Comparison of ENCODE assay signal across 24 cellular contexts in genomic region chr12:71558445-71558844, GRCh38.
A peak's percentile ranks its signal among the peaks of the same experiment; 100 is the strongest.
DNase-seq lines count a peak whose midpoint lies in the region; ATAC-seq, FAIRE-seq and TF ChIP-seq lines count a peak whose summit lies in the region.
"Had no signal": no experiment of that assay in that cellular context is flagged by ENCODE, and none has a peak within 500 bp of the region (broad histone marks: within the 10 kb centered on the region; RNA-seq: fewer than 3 reads in every experiment).

No MANE protein-coding gene starts in this region.

- no peaks in the 10 kb centered on the region for H3K9me3 Mint-ChIP-seq in HFFc6
- H3K9me3 Mint-ChIP-seq: CD8-positive, alpha-beta T cell; IgD-negative memory B cell had no signal

- ATAC-seq in GM21526 (IDR thresholded peaks at IDR 0.05; ENCODE audit: low FRiP score, unreplicated experiment) = no peak
- ATAC-seq: CD8-positive, alpha-beta T cell had no signal

- peak overlapping the region; percentile 38; the same call in 1 of the 2 replicates for H3K4me3 Mint-ChIP-seq in HFFc6
- H3K4me3 Mint-ChIP-seq: CD8-positive, alpha-beta T cell; IgD-negative memory B cell had no signal

- DNase-seq in AG10803 (ENCODE audit: low read depth) (peak; percentile 29), HFFc6 (peak; percentile 49), keratinocyte (ENCODE audit: low read depth, low spot score) (no peak), erythroblast (lab: John Stamatoyannopoulos, UW) (no peak)
- DNase-seq in stimulated activated CD4-positive, alpha-beta T cell treated with anti-CD3 and anti-CD28 coated beads, Interleukin-15, amount 100 ng/mL, for 24 hours = no peak
- DNase-seq in activated CD4-positive, alpha-beta T cell treated with anti-CD3 and anti-CD28 coated beads for 1 hour = no peak
- DNase-seq: CD8-positive, alpha-beta T cell; DMS79 treated with DMSO at 0.1 percent for 48 hours; GF-D8; H7; Kasumi-1; NCI-H1417 treated with DMSO at 0.1 percent for 48 hours; NCI-H1930; NCI-H446 treated with DMSO at 0.1 percent for 48 hours; NK-92 treated with Interleukin-12 subunit alpha and Interleukin-12 subunit beta, amount 100 ng/mL, for 24 hours; RPMI8226; SIG-M5; SW 1271 had no signal

- H3K36me3 Mint-ChIP-seq in HFFc6 (ENCODE audit: low read depth) = no peaks in the 10 kb centered on the region
- H3K36me3 Mint-ChIP-seq: CD8-positive, alpha-beta T cell; IgD-negative memory B cell had no signal

- H3K4me3 ChIP-seq in AG10803 (ENCODE audit: low read length) (no peak overlapping the region), keratinocyte (ENCODE audit: control insufficient read depth in 2 of 3, extremely low read depth in 1 of 3, insufficient read depth in 2 of 3, low read depth in 1 of 3, low read length in 3 of 3) (no peak overlapping the region)
- H3K4me3 ChIP-seq: BLaER1 had no signal

- H3K79me2 ChIP-seq in keratinocyte (ENCODE audit: control insufficient read depth, insufficient read depth, low read length) = no peaks in the 10 kb centered on the region

- no peak overlapping the region for H3K4me2 ChIP-seq in keratinocyte (ENCODE audit: control insufficient read depth, extremely low read depth, insufficient read depth, low read depth, low read length)
- H3K4me2 ChIP-seq: BLaER1 had no signal

- H3K4me1 ChIP-seq in keratinocyte (ENCODE audit: control insufficient read depth, extremely low read depth, insufficient read depth, low read length) = peaks cover 9% of the 10 kb centered on the region
- H3K4me1 ChIP-seq: BLaER1 had no signal

- H3K27ac Mint-ChIP-seq in HFFc6 = peak overlapping the region; percentile 56
- H3K27ac Mint-ChIP-seq: CD8-positive, alpha-beta T cell; IgD-negative memory B cell had no signal

- H3K27ac ChIP-seq in keratinocyte (ENCODE audit: control insufficient read depth, insufficient read depth, low read length) = no peak overlapping the region
- H3K27ac ChIP-seq: BLaER1 had no signal

- H3K36me3 ChIP-seq in keratinocyte (ENCODE audit: control insufficient read depth in 2 of 2, extremely low read depth in 1 of 2, insufficient read depth in 2 of 2, low read length in 2 of 2) = no peaks in the 10 kb centered on the region
- H3K36me3 ChIP-seq: BLaER1 had no signal

- no peaks in the 10 kb centered on the region for H3K27me3 ChIP-seq in keratinocyte (ENCODE audit: control insufficient read depth, extremely low read depth, insufficient read depth, low read length)
- H3K27me3 ChIP-seq: BLaER1 had no signal

- FAIRE-seq in TTC549 (lab: Jason Lieb, UNC) (peak; percentile 91), keratinocyte (lab: Jason Lieb, UNC) (peak; percentile 9)
- FAIRE-seq: GM12892, GM19239 had no signal

- H3K9me1 ChIP-seq in keratinocyte (ENCODE audit: control insufficient read depth, extremely low read depth, insufficient read depth, low read length) = no peaks in the 10 kb centered on the region

- H3K9me3 ChIP-seq in keratinocyte (ENCODE audit: control insufficient read depth, low read depth, low read length) = no peaks in the 10 kb centered on the region
- H3K9me3 ChIP-seq: BLaER1 had no signal

- no peak overlapping the region for H2AFZ ChIP-seq in keratinocyte (ENCODE audit: control insufficient read depth, low read length)

- H4K20me1 ChIP-seq in keratinocyte (ENCODE audit: control insufficient read depth, extremely low read depth, insufficient read depth, low read length) = no peaks in the 10 kb centered on the region
- H4K20me1 ChIP-seq: BLaER1 had no signal

- peaks cover 37% of the 10 kb centered on the region for H3K4me1 Mint-ChIP-seq in HFFc6 (ENCODE audit: low read depth)
- H3K4me1 Mint-ChIP-seq: IgD-negative memory B cell had no signal

- dilution Hi-C loops in keratinocyte (cut with MboI; ENCODE audit: extremely low pct_ligation_motif_present, low sequenced_read_pairs) = no loop called here

- no peaks in the 10 kb centered on the region for H3K27me3 Mint-ChIP-seq in HFFc6 (ENCODE audit: insufficient read depth)

- no peak for TF ChIP-seq POLR2A in erythroblast (IDR thresholded peaks at IDR 0.05; ENCODE audit: low read length)

- no peak overlapping the region for H3K9ac ChIP-seq in keratinocyte (ENCODE audit: control insufficient read depth, extremely low read depth, insufficient read depth, low read length)
- H3K9ac ChIP-seq: BLaER1 had no signal

- TF ChIP-seq CTCF in AG10803 (conservative IDR thresholded peaks at IDR 0.05; ENCODE audit: low read length) (no peak), HFFc6 (IDR thresholded peaks at IDR 0.05) (no peak), keratinocyte (optimal IDR thresholded peaks at IDR 0.05 in 1 of 3, IDR thresholded peaks at IDR 0.05 in 1 of 3, conservative IDR thresholded peaks at IDR 0.05 in 1 of 3; ENCODE audit: extremely low read depth in 1 of 3, insufficient read depth in 2 of 3, low read length in 3 of 3) (no peak)

Comparison
In these comparisons a context has a peak if more than half of its experiments do, and no peak if none do; other contexts are left out.
1. DNase-seq: peak in AG10803 (single experiment) and HFFc6 (single experiment); none in keratinocyte (single experiment), erythroblast (0 of 2), stimulated activated CD4-positive, alpha-beta T cell treated with anti-CD3 and anti-CD28 coated beads, Interleukin-15, amount 100 ng/mL, for 24 hours (single experiment) and activated CD4-positive, alpha-beta T cell treated with anti-CD3 and anti-CD28 coated beads for 1 hour (single experiment).